ENCODE assay signal across 20 cellular contexts in genomic region chr6:56852611-56853010, GRCh38.
A peak's percentile ranks its signal among the peaks of the same experiment; 100 is the strongest.
DNase-seq lines count a peak whose midpoint lies in the region; ATAC-seq, FAIRE-seq and TF ChIP-seq lines count a peak whose summit lies in the region.
"Had no signal": no experiment of that assay in that cellular context is flagged by ENCODE, and none has a peak within 500 bp of the region (broad histone marks: within the 10 kb centered on the region; RNA-seq: fewer than 3 reads in every experiment).

No MANE protein-coding gene starts in this region.

- no peaks in the 10 kb centered on the region for H3K9me3 Mint-ChIP-seq in activated T-helper 1 cell treated with anti-CD3 and anti-CD28 coated beads, Interleukin-12 subunit alpha, Interleukin-12 subunit beta, Interleukin-2, Interleukin-4 antibody, amounts not matched to agents 30 ng/mL and 10 ng/mL and 1 ng/mL, durations not matched to agents 14 hours and 24 hours and 36 hours
- H3K9me3 Mint-ChIP-seq: activated CD4-positive, alpha-beta memory T cell treated with anti-CD3 and anti-CD28 coated beads, Interleukin-2, amount 10 ng/mL, durations not matched to agents 7 days and 5 days had no signal

- no peak overlapping the region for H3K27ac Mint-ChIP-seq in activated T-helper 1 cell treated with anti-CD3 and anti-CD28 coated beads, Interleukin-12 subunit alpha, Interleukin-12 subunit beta, Interleukin-2, Interleukin-4 antibody, amounts not matched to agents 30 ng/mL and 10 ng/mL and 1 ng/mL, durations not matched to agents 14 hours and 24 hours and 36 hours

- H3K27me3 Mint-ChIP-seq in activated T-helper 1 cell treated with anti-CD3 and anti-CD28 coated beads, Interleukin-12 subunit alpha, Interleukin-12 subunit beta, Interleukin-2, Interleukin-4 antibody, amounts not matched to agents 30 ng/mL and 10 ng/mL and 1 ng/mL, durations not matched to agents 14 hours and 24 hours and 36 hours (ENCODE audit: insufficient read depth): peaks cover 23% of the 10 kb centered on the region

- dilution Hi-C loops in keratinocyte (cut with MboI; ENCODE audit: extremely low pct_ligation_motif_present, low sequenced_read_pairs): no loop called here

- FAIRE-seq in keratinocyte (lab: Jason Lieb, UNC): no peak

- H3K9me3 ChIP-seq in SK-N-SH (no peaks in the 10 kb centered on the region), keratinocyte (ENCODE audit: control insufficient read depth, low read depth, low read length) (no peaks in the 10 kb centered on the region), smooth muscle cell (replicated peaks; ENCODE audit: low read depth) (no peaks in the 10 kb centered on the region), gastrocnemius medialis (no peaks in the 10 kb centered on the region)
- H3K9me3 ChIP-seq: breast epithelium, testis had no signal

- intact Hi-C loops in activated T-helper 1 cell treated with anti-CD3 and anti-CD28 coated beads, Interleukin-12 subunit alpha, Interleukin-12 subunit beta, Interleukin-2, Interleukin-4 antibody, amounts not matched to agents 30 ng/mL and 10 ng/mL and 1 ng/mL, durations not matched to agents 14 hours and 24 hours and 36 hours (cut with micrococcal nuclease): loop anchor here (2.0 to 5.0 kb wide), 3 partner anchors 105 to 494 kb away; no protein-coding TSS in a partner anchor
- intact Hi-C loops in gastrocnemius medialis (cut with DNase I; ENCODE audit: low total_unique reads): loop anchor here (5.0 kb wide), 1 partner anchor 495 kb away; no protein-coding TSS in a partner anchor

- H3K4me2 ChIP-seq in SK-N-SH (peak overlapping the region; percentile 84), keratinocyte (ENCODE audit: control insufficient read depth, extremely low read depth, insufficient read depth, low read depth, low read length) (no peak overlapping the region), smooth muscle cell (peak overlapping the region; percentile 94)

- TF ChIP-seq POLR2A in gastrocnemius medialis (IDR thresholded peaks at IDR 0.05): no peak

- no peak for ATAC-seq in SK-N-SH treated with all-trans-retinoic acid at 6 μM for 48 hours
- ATAC-seq in gastrocnemius medialis: no peak

- H3K4me3 Mint-ChIP-seq in activated T-helper 1 cell treated with anti-CD3 and anti-CD28 coated beads, Interleukin-12 subunit alpha, Interleukin-12 subunit beta, Interleukin-2, Interleukin-4 antibody, amounts not matched to agents 30 ng/mL and 10 ng/mL and 1 ng/mL, durations not matched to agents 14 hours and 24 hours and 36 hours: peak overlapping the region; percentile 81

- H3K4me1 ChIP-seq in SK-N-SH (ENCODE audit: control insufficient read depth in 1 of 2, insufficient read depth in 2 of 2, low read depth in 1 of 2, low read length in 1 of 2): peaks cover 9 to 22% of the 10 kb centered on the region in 2 experiments; a peak in 3 of 4 replicates
- H3K4me1 ChIP-seq in keratinocyte (ENCODE audit: control insufficient read depth, extremely low read depth, insufficient read depth, low read length): peaks cover 19% of the 10 kb centered on the region
- peaks cover 47% of the 10 kb centered on the region for H3K4me1 ChIP-seq in smooth muscle cell (ENCODE audit: low read depth)
- H3K4me1 ChIP-seq in gastrocnemius medialis: peaks cover 8 to 19% of the 10 kb centered on the region in 2 donors
- H3K4me1 ChIP-seq: breast epithelium, testis had no signal

- H3K4me3 ChIP-seq in SK-N-SH (ENCODE audit: low read depth in 2 of 2, low read length in 1 of 2): peak overlapping the region; percentile 57 to 73; a peak in 2 of 4 replicates
- no peak overlapping the region for H3K4me3 ChIP-seq in keratinocyte (ENCODE audit: control insufficient read depth in 2 of 3, extremely low read depth in 1 of 3, insufficient read depth in 2 of 3, low read depth in 1 of 3, low read length in 3 of 3)
- no peak overlapping the region for H3K4me3 ChIP-seq in smooth muscle cell
- no peak overlapping the region for H3K4me3 ChIP-seq in gastrocnemius medialis

- no peak for TF ChIP-seq CTCF in SK-N-SH (IDR thresholded peaks at IDR 0.05)
- no peak for TF ChIP-seq CTCF in keratinocyte (optimal IDR thresholded peaks at IDR 0.05 in 1 of 3, IDR thresholded peaks at IDR 0.05 in 1 of 3, conservative IDR thresholded peaks at IDR 0.05 in 1 of 3; ENCODE audit: extremely low read depth in 1 of 3, insufficient read depth in 2 of 3, low read length in 3 of 3)
- TF ChIP-seq CTCF in smooth muscle cell (IDR thresholded peaks at IDR 0.05; ENCODE audit: borderline replicate concordance, insufficient read depth, poor library complexity, severe bottlenecking): no peak
- no peak for TF ChIP-seq CTCF in gastrocnemius medialis (IDR thresholded peaks at IDR 0.05 in 4 of 5, conservative IDR thresholded peaks at IDR 0.05 in 1 of 5)

- 0 out of 2 replicates have a peak overlapping the region, but pooled peaks have one; percentile 83 for H2AFZ ChIP-seq in SK-N-SH (ENCODE audit: low read depth)
- H2AFZ ChIP-seq in keratinocyte (ENCODE audit: control insufficient read depth, low read length): peak overlapping the region; percentile 87
- H2AFZ ChIP-seq in smooth muscle cell (ENCODE audit: low read depth): peak overlapping the region; percentile 82

- TF ChIP-seq RAD21 in SK-N-SH (IDR thresholded peaks at IDR 0.05; ENCODE audit: low read length): no peak

- peaks cover 71% of the 10 kb centered on the region for H3K79me2 ChIP-seq in SK-N-SH (ENCODE audit: insufficient read depth)
- H3K79me2 ChIP-seq in keratinocyte (ENCODE audit: control insufficient read depth, insufficient read depth, low read length): no peaks in the 10 kb centered on the region
- H3K79me2 ChIP-seq in smooth muscle cell (ENCODE audit: low read depth): peaks cover 7% of the 10 kb centered on the region

- H3K4me1 Mint-ChIP-seq in activated T-helper 1 cell treated with anti-CD3 and anti-CD28 coated beads, Interleukin-12 subunit alpha, Interleukin-12 subunit beta, Interleukin-2, Interleukin-4 antibody, amounts not matched to agents 30 ng/mL and 10 ng/mL and 1 ng/mL, durations not matched to agents 14 hours and 24 hours and 36 hours (ENCODE audit: low read depth): peaks cover 30% of the 10 kb centered on the region

- POLR2A ChIA-PET in SK-N-SH (lab: Yijun Ruan, JAX): interaction anchor here (1.5 kb wide), 2 partner anchors 140 to 143 kb away, joined by 3 to 5 read pairs; no protein-coding TSS in a partner anchor

- H3K9ac ChIP-seq in SK-N-SH (peak overlapping the region; percentile 72), keratinocyte (ENCODE audit: control insufficient read depth, extremely low read depth, insufficient read depth, low read length) (no peak overlapping the region), smooth muscle cell (ENCODE audit: low read depth) (peak overlapping the region; percentile 35)

- in situ Hi-C loops in gastrocnemius medialis (cut with MboI; ENCODE audit: low sequenced_read_pairs in 4 of 4): loop anchor here (25.0 kb wide), 1 partner anchor 490 kb away; no protein-coding TSS in a partner anchor

- H3K36me3 ChIP-seq in SK-N-SH (replicated peaks in 1 of 2; ENCODE audit: control insufficient read depth in 1 of 2, insufficient read depth in 2 of 2, low read length in 1 of 2) (peaks cover 2 to 4% of the 10 kb centered on the region in 2 experiments), keratinocyte (ENCODE audit: control insufficient read depth in 2 of 2, extremely low read depth in 1 of 2, insufficient read depth in 2 of 2, low read length in 2 of 2) (no peaks in the 10 kb centered on the region), smooth muscle cell (ENCODE audit: low read depth) (no peaks in the 10 kb centered on the region), gastrocnemius medialis (no peaks in the 10 kb centered on the region)
- H3K36me3 ChIP-seq: breast epithelium had no signal

- CTCF ChIA-PET in SK-N-SH (lab: Yijun Ruan, JAX): interaction anchor here (0.6 to 6.4 kb wide), 38 partner anchors 9 to 501 kb away, joined by 3 to 120 read pairs (median 5); partner anchors contain the start of genes DST and PRIM2

- no peaks in the 10 kb centered on the region; the same call in 1 of the 2 replicates for H4K20me1 ChIP-seq in SK-N-SH (ENCODE audit: insufficient read depth)
- no peaks in the 10 kb centered on the region for H4K20me1 ChIP-seq in keratinocyte (ENCODE audit: control insufficient read depth, extremely low read depth, insufficient read depth, low read length)
- H4K20me1 ChIP-seq in smooth muscle cell (ENCODE audit: low read depth): no peaks in the 10 kb centered on the region

- H3K27me3 ChIP-seq in SK-N-SH (ENCODE audit: insufficient read depth) (no peaks in the 10 kb centered on the region), keratinocyte (ENCODE audit: control insufficient read depth, extremely low read depth, insufficient read depth, low read length) (no peaks in the 10 kb centered on the region), smooth muscle cell (ENCODE audit: low read depth) (no peaks in the 10 kb centered on the region), gastrocnemius medialis (no peaks in the 10 kb centered on the region)
- H3K27me3 ChIP-seq: breast epithelium, testis had no signal

- peaks cover 19% of the 10 kb centered on the region for H3F3A ChIP-seq in SK-N-SH (replicated peaks; ENCODE audit: insufficient read depth)
- peaks cover 4% of the 10 kb centered on the region for H3F3A ChIP-seq in smooth muscle cell (ENCODE audit: low read depth)

- no peaks in the 10 kb centered on the region for H3K9me2 ChIP-seq in SK-N-SH

- no peak for DNase-seq in SK-N-SH
- no peak for DNase-seq in activated T-helper 1 cell treated with anti-CD3 and anti-CD28 coated beads, Interleukin-12 subunit alpha, Interleukin-12 subunit beta, Interleukin-2, Interleukin-4 antibody, amounts not matched to agents 30 ng/mL and 10 ng/mL and 1 ng/mL, durations not matched to agents 14 hours and 24 hours and 36 hours (ENCODE audit: low spot score)
- DNase-seq in keratinocyte (ENCODE audit: low read depth, low spot score): no peak
- no peak for DNase-seq in smooth muscle cell (lab: John Stamatoyannopoulos, UW; ENCODE audit: unreplicated experiment)
- no peak for DNase-seq in NCI-H748 treated with DMSO at 0.1 percent for 48 hours (lab: John Stamatoyannopoulos, UW)
- DNase-seq in gastrocnemius medialis: no peak
- no peak for DNase-seq in activated T-cell treated with anti-CD3 and anti-CD28 coated beads, Interleukin-2, amount 50 U/mL, for 1 hour
- DNase-seq: 8988T; activated CD4-positive, alpha-beta memory T cell treated with anti-CD3 and anti-CD28 coated beads, Interleukin-2, amount 10 ng/mL, durations not matched to agents 7 days and 5 days; activated gamma-delta T cell; CD8-positive, alpha-beta memory T cell; GOT3; NCI-H1092; NCI-H345; stimulated activated CD4-positive, alpha-beta T cell treated with anti-CD3 and anti-CD28 coated beads, Interleukin-12 subunit alpha, Interleukin-12 subunit beta, amount 100 ng/mL, for 4 hours; T-helper 17 cell; testis had no signal

- no peaks in the 10 kb centered on the region for H3K9me1 ChIP-seq in keratinocyte (ENCODE audit: control insufficient read depth, extremely low read depth, insufficient read depth, low read length)

- peak overlapping the region; percentile 86 to 92 for H3K27ac ChIP-seq in SK-N-SH (ENCODE audit: low read depth in 2 of 2, low read length in 1 of 2)
- no peak overlapping the region for H3K27ac ChIP-seq in keratinocyte (ENCODE audit: control insufficient read depth, insufficient read depth, low read length)
- H3K27ac ChIP-seq in smooth muscle cell (ENCODE audit: low read depth): peak overlapping the region; percentile 52
- H3K27ac ChIP-seq in gastrocnemius medialis: peak overlapping the region in 1 of 4 donors; percentile 51
- H3K27ac ChIP-seq: breast epithelium, epithelial cell of prostate, testis had no signal

- peaks cover 3% of the 10 kb centered on the region for H3K36me3 Mint-ChIP-seq in activated T-helper 1 cell treated with anti-CD3 and anti-CD28 coated beads, Interleukin-12 subunit alpha, Interleukin-12 subunit beta, Interleukin-2, Interleukin-4 antibody, amounts not matched to agents 30 ng/mL and 10 ng/mL and 1 ng/mL, durations not matched to agents 14 hours and 24 hours and 36 hours (ENCODE audit: low read depth)
- H3K36me3 Mint-ChIP-seq: CD8-positive, alpha-beta memory T cell had no signal

- WGBS in SK-N-SH (ENCODE audit: low lambda C conversion rate): 72% methylated on average over 4 of the region's 4 CpGs
- WGBS in smooth muscle cell (ENCODE audit: low lambda C conversion rate): 27% methylated on average over 4 of the region's 4 CpGs

- no peak for TF ChIP-seq EP300 in SK-N-SH (IDR thresholded peaks at IDR 0.05; ENCODE audit: borderline replicate concordance in 1 of 2, low read depth in 1 of 2, low read length in 1 of 2)

Comparison
In these comparisons a context has a peak if more than half of its experiments do, and no peak if none do; other contexts are left out.
1. H3K4me3 ChIP-seq: peak in SK-N-SH (2 of 2); none in keratinocyte (0 of 3), smooth muscle cell (single experiment) and gastrocnemius medialis (0 of 4).
2. Peak in every context shown above with its lines, with median percentiles within 50 percentile points of each other: H2AFZ ChIP-seq.